ENCODE assay signal across 16 cellular contexts in the genomic region with DNA sequence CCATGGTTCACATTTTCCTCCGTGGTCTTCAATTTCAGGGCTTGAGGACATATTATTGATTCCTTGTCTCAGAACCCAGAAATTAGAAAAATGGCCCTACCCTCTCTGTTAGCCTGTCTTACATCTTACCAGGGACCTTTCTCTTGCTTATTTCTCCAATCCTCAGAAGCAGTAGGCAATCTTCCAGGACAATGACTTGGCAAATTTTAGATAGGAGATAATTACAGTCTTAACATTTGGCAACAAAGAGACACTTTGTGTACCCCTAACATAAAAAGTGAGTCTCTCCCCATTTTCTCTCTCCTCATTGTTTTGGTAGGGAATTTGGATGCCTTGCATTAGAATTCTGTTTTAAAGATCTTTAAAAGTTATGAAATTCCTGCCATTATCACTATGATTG.
"Had no signal": no experiment of that assay in that cellular context is flagged by ENCODE, and none has a peak within 500 bp of the region (broad histone marks: within the 10 kb centered on the region; RNA-seq: fewer than 3 reads in every experiment).

No MANE protein-coding gene starts in this region.

- H3K27ac ChIP-seq: epithelial cell of prostate had no signal

- H3K4me3 ChIP-seq: smooth muscle cell had no signal

- H3K4me2 ChIP-seq: smooth muscle cell had no signal

- ATAC-seq: activated T-helper 17 cell treated with anti-CD3 and anti-CD28 coated beads, Interleukin-2, amount 50 U/mL, for 72 hours; natural killer cell treated with Interleukin-12 subunit alpha and Interleukin-12 subunit beta and Interleukin-15 and Interleukin-18, amount 100 ng/mL, for 72 hours; right cardiac atrium had no signal

- DNase-seq: activated CD4-positive, CD25-positive, alpha-beta regulatory T cell treated with anti-CD3 and anti-CD28 coated beads, Interleukin-2, amount 50 U/mL, for 72 hours; activated naive CD4-positive, alpha-beta T cell treated with anti-CD3 and anti-CD28 coated beads, Interleukin-2, amount 10 ng/mL, durations not matched to agents 7 days and 5 days; activated T-cell treated with anti-CD3 and anti-CD28 coated beads for 4 hours; foreskin fibroblast; occipital lobe; right cardiac atrium; stimulated activated CD4-positive, alpha-beta T cell treated with anti-CD3 and anti-CD28 coated beads, Interleukin-4, amount 100 ng/mL, for 4 hours; stimulated activated CD8-positive, alpha-beta memory T cell treated with anti-CD3 and anti-CD28 coated beads, Interleukin-4, amount 100 ng/mL, for 48 hours; stimulated activated naive CD4-positive, alpha-beta T cell treated with Interleukin-2 at 50 U/mL for 16 hours; substantia nigra; T1000; trophoblast cell had no signal
